Comparison of ENCODE assay signal across 8 cellular contexts in the genomic region with DNA sequence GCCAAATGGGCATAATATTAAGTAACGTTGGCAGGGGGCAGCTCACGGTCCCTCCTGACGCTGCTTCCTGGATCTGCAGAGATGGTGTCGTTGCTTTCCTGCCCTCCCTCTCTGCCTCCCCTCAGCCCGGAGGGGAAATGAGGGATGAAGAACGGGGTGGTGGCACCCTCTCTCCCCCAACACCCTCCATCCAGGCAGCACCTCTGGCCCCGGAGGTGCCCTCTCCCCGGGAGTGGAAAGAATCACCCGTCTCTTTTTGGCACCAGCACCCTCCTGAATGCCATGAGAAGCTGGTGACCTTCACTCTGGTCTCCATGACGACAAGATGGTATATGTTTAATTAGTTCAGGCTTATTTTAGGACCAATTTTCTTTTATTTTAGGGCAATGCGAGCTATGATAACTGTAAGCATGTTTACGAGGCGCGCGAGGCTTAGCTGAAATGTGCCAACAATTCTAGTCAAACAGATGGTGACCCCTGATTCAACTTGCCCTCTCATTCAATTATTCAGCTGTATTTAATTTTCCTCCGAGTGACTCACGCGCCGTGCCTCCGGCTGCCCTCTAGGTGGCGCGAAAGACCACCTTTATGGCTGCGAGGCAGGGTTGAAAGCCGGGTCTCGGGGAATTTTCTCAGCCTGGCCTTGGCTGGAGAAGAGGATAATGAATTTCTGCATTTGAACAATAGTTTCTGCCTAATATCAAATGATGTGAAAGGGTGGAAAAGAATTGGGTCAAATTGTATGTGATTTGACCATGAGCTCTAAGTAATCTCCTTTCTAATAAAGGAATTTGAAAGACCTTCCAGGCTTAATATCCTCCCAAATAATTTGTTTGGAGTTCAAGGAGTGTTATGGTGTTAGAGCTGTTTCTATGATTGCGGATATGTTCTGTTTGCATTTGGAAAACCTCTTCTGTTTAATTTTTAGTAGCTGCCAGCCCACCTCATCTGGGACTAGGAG.
DNase-seq lines count a peak whose midpoint lies in the region; ATAC-seq and TF ChIP-seq lines count a peak whose summit lies in the region.

No MANE protein-coding gene starts in this region.

- peak; percentile 48 for DNase-seq in NCI-H1436 (lab: John Stamatoyannopoulos, UW)
- no peak for DNase-seq in NCI-H1436 treated with DMSO at 0.1 percent for 48 hours (lab: John Stamatoyannopoulos, UW)
- peak; percentile 86 for DNase-seq in NCI-H1105 treated with DMSO at 0.1 percent for 48 hours (lab: John Stamatoyannopoulos, UW)
- DNase-seq in T1000 (lab: John Stamatoyannopoulos, UW), result peak; percentile 71
- peak; percentile 54 for DNase-seq in brain pericyte (ENCODE audit: low read depth, low spot score)
- DNase-seq in iPS DF 6.9 (ENCODE audit: low read depth, low spot score), result peak; percentile 27
- peak; percentile 39 for DNase-seq in smooth muscle cell (lab: John Stamatoyannopoulos, UW; ENCODE audit: unreplicated experiment)

- H3K4me2 ChIP-seq in smooth muscle cell, result no peak overlapping the region

- no peak overlapping the region for H2AFZ ChIP-seq in smooth muscle cell (ENCODE audit: low read depth)

- no peak overlapping the region for H3K9ac ChIP-seq in smooth muscle cell (ENCODE audit: low read depth)

- H3K9me3 ChIP-seq in iPS DF 6.9 (ENCODE audit: control insufficient read depth, insufficient read depth, low read length) (no peaks in the 10 kb centered on the region), smooth muscle cell (replicated peaks; ENCODE audit: low read depth) (no peaks in the 10 kb centered on the region)

- H3K27ac ChIP-seq in iPS DF 6.9 (ENCODE audit: low read length) (no peak overlapping the region), smooth muscle cell (ENCODE audit: low read depth) (no peak overlapping the region)

- H3K27me3 ChIP-seq in iPS DF 6.9 (ENCODE audit: control insufficient read depth, insufficient read depth, low read length) (no peaks in the 10 kb centered on the region), smooth muscle cell (ENCODE audit: low read depth) (peaks cover 6% of the 10 kb centered on the region)

- no CpG with 5 or more reads among the region's 26 CpGs for WGBS in iPS DF 6.9 (ENCODE audit: insufficient coverage, insufficient read length)
- 28% methylated on average over 26 of the region's 26 CpGs for WGBS in smooth muscle cell (ENCODE audit: low lambda C conversion rate)

- no peaks in the 10 kb centered on the region for H3K79me2 ChIP-seq in smooth muscle cell (ENCODE audit: low read depth)

- H3K4me1 ChIP-seq in iPS DF 6.9 (ENCODE audit: control insufficient read depth, insufficient read depth, low read length) (no peaks in the 10 kb centered on the region), smooth muscle cell (ENCODE audit: low read depth) (no peaks in the 10 kb centered on the region)

- no peak overlapping the region for H3K4me3 ChIP-seq in iPS DF 6.9 (ENCODE audit: low read length)
- no peak overlapping the region for H3K4me3 ChIP-seq in smooth muscle cell

- ATAC-seq in GM19324 (IDR thresholded peaks at IDR 0.05; ENCODE audit: low FRiP score, unreplicated experiment), result no peak

- H3K36me3 ChIP-seq in iPS DF 6.9 (ENCODE audit: control insufficient read depth, insufficient read depth, low read length) (no peaks in the 10 kb centered on the region), smooth muscle cell (ENCODE audit: low read depth) (no peaks in the 10 kb centered on the region)

- TF ChIP-seq CTCF in smooth muscle cell (IDR thresholded peaks at IDR 0.05; ENCODE audit: borderline replicate concordance, insufficient read depth, poor library complexity, severe bottlenecking), result peak; percentile 89

- H3F3A ChIP-seq in smooth muscle cell (ENCODE audit: low read depth), result no peaks in the 10 kb centered on the region

- no peaks in the 10 kb centered on the region for H4K20me1 ChIP-seq in smooth muscle cell (ENCODE audit: low read depth)
